Comparison of ENCODE assay signal across 12 cellular contexts in the genomic region with DNA sequence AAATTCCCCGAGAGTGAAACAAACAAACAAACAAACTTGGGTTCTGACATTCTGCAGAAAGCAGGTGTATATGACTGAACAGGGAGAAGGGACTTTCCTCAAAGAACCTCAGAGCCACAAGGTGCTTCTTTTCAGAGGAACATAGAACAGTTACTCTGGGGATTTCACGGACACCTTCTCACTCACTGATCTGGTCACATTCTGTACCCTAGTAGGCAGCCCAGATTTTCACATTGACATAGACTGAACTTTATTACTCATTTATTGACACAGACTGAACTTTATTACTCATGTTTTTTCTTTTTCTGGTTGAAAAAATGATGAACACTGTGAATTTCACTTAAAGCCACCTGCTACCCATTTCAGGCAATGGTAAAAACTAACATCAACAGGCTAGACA.
DNase-seq lines count a peak whose midpoint lies in the region; ATAC-seq lines count a peak whose summit lies in the region.
"Had no signal": no experiment of that assay in that cellular context is flagged by ENCODE, and none has a peak within 500 bp of the region (broad histone marks: within the 10 kb centered on the region; RNA-seq: fewer than 3 reads in every experiment).

No MANE protein-coding gene starts in this region.

- no peak overlapping the region for H3K4me3 Mint-ChIP-seq in immature natural killer cell

- DNase-seq in left ventricle myocardium superior (no peak), immature natural killer cell (no peak), epidermal melanocyte (ENCODE audit: insufficient read length, low spot score) (no peak), NCI-H524 (lab: John Stamatoyannopoulos, UW) (no peak)
- DNase-seq: activated T-cell treated with anti-CD3 and anti-CD28 coated beads, Interleukin-2, amount 50 U/mL, for 1 hour; left colon; NCI-H1436; nucleus accumbens had no signal

- intact Hi-C loops in left ventricle myocardium superior (cut with micrococcal nuclease), result no loop called here

- ATAC-seq in GM18508 (IDR thresholded peaks at IDR 0.05; ENCODE audit: insufficient read depth, unreplicated experiment) (peak; percentile 97), GM19452 (IDR thresholded peaks at IDR 0.05; ENCODE audit: unreplicated experiment) (peak; percentile 92), HG02870 (IDR thresholded peaks at IDR 0.05; ENCODE audit: unreplicated experiment) (peak; percentile 97), HG03521 (IDR thresholded peaks at IDR 0.05; ENCODE audit: unreplicated experiment) (peak; percentile 94), left ventricle myocardium superior (no peak)
- ATAC-seq: left colon had no signal

- H3K9me3 Mint-ChIP-seq in immature natural killer cell, result peaks cover 0 to 5% (median 0%) of the 10 kb centered on the region in 6 donors

- no peaks in the 10 kb centered on the region for H3K4me1 Mint-ChIP-seq in immature natural killer cell

- no peaks in the 10 kb centered on the region for H3K36me3 Mint-ChIP-seq in immature natural killer cell

- H3K27ac Mint-ChIP-seq in immature natural killer cell, result no peak overlapping the region

- peaks cover 0 to 7% (median 0%) of the 10 kb centered on the region in 3 donors for H3K27me3 Mint-ChIP-seq in immature natural killer cell (ENCODE audit: low read depth in 3 of 3)
